In genomic region chr22:32411388-32411787, GRCh38 we compare ENCODE assay signal across 9 cellular contexts. TPM values are rescaled to one million over a fixed set of nuclear protein-coding genes. Genes with fewer than 3 reads are reported as not detected.
DNase-seq lines count a peak whose midpoint lies in the region; ATAC-seq and TF ChIP-seq lines count a peak whose summit lies in the region.
"Had no signal": no experiment of that assay in that cellular context is flagged by ENCODE, and none has a peak within 500 bp of the region (broad histone marks: within the 10 kb centered on the region; RNA-seq: fewer than 3 reads in every experiment).

No MANE protein-coding gene starts in this region.

- peaks cover 0 to 27% (median 0%) of the 10 kb centered on the region in 3 experiments for H3K36me3 ChIP-seq in naive thymus-derived CD4-positive, alpha-beta T cell (ENCODE audit: control insufficient read depth in 2 of 3, insufficient read depth in 3 of 3, low read length in 3 of 3)

- intact Hi-C loops in naive thymus-derived CD4-positive, alpha-beta T cell (cut with micrococcal nuclease) = loop anchor here (5.0 to 10.0 kb wide), 5 partner anchors 207 to 747 kb away; partner anchors contain the start of genes DEPDC5 (in 1 of the 2), PISD (in 1 of the 2), PRR14L (in 1 of the 2) and RFPL2 (in 1 of the 2)
- intact Hi-C loops in head of caudate nucleus (cut with DNase I) = no loop called here

- POLR2A ChIA-PET in RWPE1 (lab: Yijun Ruan, JAX; ENCODE audit: low non-redundant PET) = no interaction called here
- POLR2A ChIA-PET in naive thymus-derived CD4-positive, alpha-beta T cell (lab: Charles Lee) = interaction anchor here (0.7 to 2.8 kb wide), 2 partner anchors 15 to 64 kb away, joined by 3 to 26 read pairs; partner anchors contain the start of gene FBXO7

- H3K9me3 Mint-ChIP-seq in effector memory CD8-positive, alpha-beta T cell = no peaks in the 10 kb centered on the region
- peaks cover 0 to 5% (median 0%) of the 10 kb centered on the region in 11 donors for H3K9me3 Mint-ChIP-seq in naive thymus-derived CD4-positive, alpha-beta T cell

- H3K4me1 ChIP-seq in naive thymus-derived CD4-positive, alpha-beta T cell (ENCODE audit: control insufficient read depth in 2 of 2, insufficient read depth in 2 of 2, low read length in 2 of 2) = peaks cover 12 to 14% of the 10 kb centered on the region in 2 donors

- no peaks in the 10 kb centered on the region for H3K27me3 ChIP-seq in naive thymus-derived CD4-positive, alpha-beta T cell (ENCODE audit: control insufficient read depth in 2 of 2, insufficient read depth in 2 of 2, low read length in 2 of 2)

- peaks cover 16 to 28% of the 10 kb centered on the region in 2 donors for H3K4me1 Mint-ChIP-seq in effector memory CD8-positive, alpha-beta T cell (ENCODE audit: low read depth in 2 of 2)
- peaks cover 22 to 62% (median 58%) of the 10 kb centered on the region in 7 donors for H3K4me1 Mint-ChIP-seq in naive thymus-derived CD4-positive, alpha-beta T cell

- H3K4me3 ChIP-seq in naive thymus-derived CD4-positive, alpha-beta T cell (ENCODE audit: low read length) = peak overlapping the region; percentile 89

- peak; percentile 29 for ATAC-seq in effector memory CD8-positive, alpha-beta T cell (replicated peaks)
- ATAC-seq in naive thymus-derived CD4-positive, alpha-beta T cell = peak; percentile 24

- DNase-seq in stimulated activated CD4-positive, alpha-beta T cell treated with anti-CD3 and anti-CD28 coated beads, Interleukin-12 subunit alpha, Interleukin-12 subunit beta, amount 100 ng/mL, for 4 hours = peak; percentile 4
- DNase-seq in stimulated activated CD4-positive, alpha-beta T cell treated with anti-CD3 and anti-CD28 coated beads, Interleukin-1b, Interleukin-23, amount 100 ng/mL, for 48 hours = no peak
- DNase-seq in RWPE1 (ENCODE audit: low spot score) (peak; percentile 43), amygdala (lab: John Stamatoyannopoulos, UW) (no peak), head of caudate nucleus (no peak), SK-N-DZ (ENCODE audit: low spot score) (no peak)
- no peak for DNase-seq in effector memory CD8-positive, alpha-beta T cell
- DNase-seq in naive thymus-derived CD4-positive, alpha-beta T cell = peak in 1 of 9 donors; percentile 48

- no peaks in the 10 kb centered on the region for H3K9me3 ChIP-seq in naive thymus-derived CD4-positive, alpha-beta T cell (ENCODE audit: control insufficient read depth in 2 of 3, low read length in 3 of 3)

- CTCF ChIA-PET in RWPE1 (lab: Yijun Ruan, JAX) = interaction anchor here (1.0 kb wide), 1 partner anchor 33 kb away, joined by 4 read pairs; no protein-coding TSS in a partner anchor
- CTCF ChIA-PET in naive thymus-derived CD4-positive, alpha-beta T cell (lab: Charles Lee) = interaction anchor here (1.4 kb wide), 1 partner anchor 13 kb away, joined by 3 read pairs; no protein-coding TSS in a partner anchor

- TF ChIP-seq CTCF in RWPE1 (conservative IDR thresholded peaks at IDR 0.05; ENCODE audit: low read depth) = no peak

- no peaks in the 10 kb centered on the region for H3K27me3 Mint-ChIP-seq in effector memory CD8-positive, alpha-beta T cell
- peaks cover 0 to 7% (median 0%) of the 10 kb centered on the region in 5 donors for H3K27me3 Mint-ChIP-seq in naive thymus-derived CD4-positive, alpha-beta T cell

- H3K27ac Mint-ChIP-seq in effector memory CD8-positive, alpha-beta T cell = peak overlapping the region; percentile 93 to 94
- H3K27ac Mint-ChIP-seq in naive thymus-derived CD4-positive, alpha-beta T cell = peak overlapping the region; percentile 81 to 98 (median 96)

- H3K36me3 Mint-ChIP-seq in effector memory CD8-positive, alpha-beta T cell (ENCODE audit: insufficient read depth) = peaks cover 42% of the 10 kb centered on the region
- H3K36me3 Mint-ChIP-seq in naive thymus-derived CD4-positive, alpha-beta T cell = peaks cover 3 to 18% (median 14%) of the 10 kb centered on the region in 5 donors

- H3K4me3 Mint-ChIP-seq in effector memory CD8-positive, alpha-beta T cell = peak overlapping the region; percentile 94 to 96
- peak overlapping the region; percentile 96 to 99 (median 98) for H3K4me3 Mint-ChIP-seq in naive thymus-derived CD4-positive, alpha-beta T cell

- peak overlapping the region; percentile 78 for H3K27ac ChIP-seq in RWPE1
- H3K27ac ChIP-seq in naive thymus-derived CD4-positive, alpha-beta T cell (ENCODE audit: low read depth, low read length) = peak overlapping the region; percentile 92

RNA-seq across cellular contexts. Expression of gene RTCB, which starts 0.7 kb away (rescaled TPM):
- total RNA-seq in naive thymus-derived CD4-positive, alpha-beta T cell = 10 to 100 TPM; 41.6 to 59.7 (median 54.6) TPM
- polyA plus RNA-seq in naive thymus-derived CD4-positive, alpha-beta T cell = 100 to 1,000 TPM; 101 to 126 TPM
- polyA plus RNA-seq in SK-N-DZ (2014; cell fraction: cytosol; rRNA removed) = 153 and 171 TPM in 2 replicates
- polyA plus RNA-seq in SK-N-DZ (2014; cell fraction: nucleus; rRNA removed) = 43.8 and 76.5 TPM in 2 replicates

RNA-seq across cellular contexts. Expression of gene BPIFC, which starts 52.9 kb away (rescaled TPM):
- total RNA-seq in naive thymus-derived CD4-positive, alpha-beta T cell = not detected
- polyA plus RNA-seq in naive thymus-derived CD4-positive, alpha-beta T cell = not detected
- polyA plus RNA-seq in SK-N-DZ (2014; cell fraction: cytosol; rRNA removed) = not detected in 2 replicates
- not detected in 2 replicates for polyA plus RNA-seq in SK-N-DZ (2014; cell fraction: nucleus; rRNA removed)
- total RNA-seq: glomerular endothelial cell had no signal

RNA-seq across cellular contexts. Expression of gene RFPL3, which starts 53.7 kb away (rescaled TPM):
- not detected for total RNA-seq in naive thymus-derived CD4-positive, alpha-beta T cell
- not detected for polyA plus RNA-seq in naive thymus-derived CD4-positive, alpha-beta T cell
- polyA plus RNA-seq in SK-N-DZ (2014; cell fraction: cytosol; rRNA removed) = not detected in 2 replicates
- not detected in 2 replicates for polyA plus RNA-seq in SK-N-DZ (2014; cell fraction: nucleus; rRNA removed)
- total RNA-seq: glomerular endothelial cell had no signal

Comparison
In these comparisons a context has a peak if more than half of its experiments do, and no peak if none do; other contexts are left out.
1. DNase-seq: peak in stimulated activated CD4-positive, alpha-beta T cell treated with anti-CD3 and anti-CD28 coated beads, Interleukin-12 subunit alpha, Interleukin-12 subunit beta, amount 100 ng/mL, for 4 hours (single experiment) and RWPE1 (single experiment); none in stimulated activated CD4-positive, alpha-beta T cell treated with anti-CD3 and anti-CD28 coated beads, Interleukin-1b, Interleukin-23, amount 100 ng/mL, for 48 hours (single experiment), effector memory CD8-positive, alpha-beta T cell (0 of 3), amygdala (0 of 56), head of caudate nucleus (0 of 42) and SK-N-DZ (single experiment).